ENCODE assay signal across 1 cellular context in the genomic region with DNA sequence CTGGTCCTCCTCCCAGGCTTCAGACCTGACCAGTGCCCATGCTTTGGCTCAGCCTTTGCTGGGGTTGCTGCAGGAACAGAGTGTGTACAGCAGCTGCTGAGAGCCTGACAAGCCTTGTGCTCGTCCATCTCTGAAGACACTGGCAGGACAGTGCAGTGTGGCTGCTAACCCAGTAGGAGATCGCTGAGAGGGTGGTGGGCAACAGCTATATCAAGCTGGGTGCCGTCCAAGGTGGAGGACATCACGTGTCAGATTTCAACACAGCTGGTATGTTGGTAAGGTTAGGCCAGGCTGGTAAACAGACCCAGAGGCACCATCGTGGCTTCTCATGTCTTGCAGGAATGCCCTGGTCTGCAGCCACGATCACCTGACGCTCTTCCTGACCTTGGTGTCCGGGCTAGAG.
TF ChIP-seq lines count a peak whose summit lies in the region.

No MANE protein-coding gene starts in this region.

TF ChIP-seq in GM12878, 131 proteins besides CTCF, POLR2A, EP300 and RAD21:
- TF ChIP-seq POLR2AphosphoS2 (IDR thresholded peaks at IDR 0.05; ENCODE audit: low read depth, low read length) (no peak), RAD51 (IDR thresholded peaks at IDR 0.05) (no peak)
